In genomic region chr2:18339326-18339725, GRCh38 we compare ENCODE assay signal across 32 cellular contexts.
DNase-seq lines count a peak whose midpoint lies in the region; ATAC-seq, FAIRE-seq and TF ChIP-seq lines count a peak whose summit lies in the region.
"Had no signal": no experiment of that assay in that cellular context is flagged by ENCODE, and none has a peak within 500 bp of the region (broad histone marks: within the 10 kb centered on the region; RNA-seq: fewer than 3 reads in every experiment).

No MANE protein-coding gene starts in this region.

- 84% methylated on average over 1 of the region's 1 CpG for WGBS in GM23248 (ENCODE audit: low coverage in 1 of 2, low lambda C conversion rate in 2 of 2, missing lambda C conversion rate in 2 of 2), 2 experiments

- H2AFZ ChIP-seq in GM23248, result peak overlapping the region; percentile 31; the same call in 1 of the 2 replicates
- H2AFZ ChIP-seq in astrocyte (ENCODE audit: low read depth, low read length), result no peak overlapping the region

- H3K4me2 ChIP-seq in GM23248 (ENCODE audit: unreplicated experiment) (peak overlapping the region; percentile 9), astrocyte (ENCODE audit: low read length) (no peak overlapping the region)

- H3K4me1 Mint-ChIP-seq in astrocyte (ENCODE audit: low read depth, unreplicated experiment), result peaks cover 11% of the 10 kb centered on the region
- H3K4me1 Mint-ChIP-seq: activated B cell treated with CpG ODN at 0.5 μM for 24 hours; activated naive CD4-positive, alpha-beta T cell treated with anti-CD3 and anti-CD28 coated beads, Interleukin-2, amount 10 ng/mL, durations not matched to agents 7 days and 5 days; CD4-positive, alpha-beta memory T cell; H9; nephron had no signal

- H3K9me3 Mint-ChIP-seq in astrocyte (ENCODE audit: unreplicated experiment), result no peaks in the 10 kb centered on the region
- H3K9me3 Mint-ChIP-seq: activated naive CD4-positive, alpha-beta T cell treated with anti-CD3 and anti-CD28 coated beads, Interleukin-2, amount 10 ng/mL, durations not matched to agents 7 days and 5 days; CD4-positive, alpha-beta memory T cell; H9; type B pancreatic cell had no signal

- H3K36me3 Mint-ChIP-seq in astrocyte (ENCODE audit: low read depth, unreplicated experiment), result no peaks in the 10 kb centered on the region
- H3K36me3 Mint-ChIP-seq: activated naive CD4-positive, alpha-beta T cell treated with anti-CD3 and anti-CD28 coated beads, Interleukin-2, amount 10 ng/mL, durations not matched to agents 7 days and 5 days; CD4-positive, alpha-beta memory T cell; type B pancreatic cell had no signal

- peak overlapping the region; percentile 4 for H3K27ac Mint-ChIP-seq in astrocyte (ENCODE audit: unreplicated experiment)
- H3K27ac Mint-ChIP-seq: activated B cell treated with CpG ODN at 0.5 μM for 24 hours; activated naive CD4-positive, alpha-beta T cell treated with anti-CD3 and anti-CD28 coated beads, Interleukin-2, amount 10 ng/mL, durations not matched to agents 7 days and 5 days; CD4-positive, alpha-beta memory T cell; H9; nephron; type B pancreatic cell had no signal

- no peak overlapping the region for H3K4me3 Mint-ChIP-seq in astrocyte (ENCODE audit: unreplicated experiment)
- H3K4me3 Mint-ChIP-seq: activated B cell treated with CpG ODN at 0.5 μM for 24 hours; activated naive CD4-positive, alpha-beta T cell treated with anti-CD3 and anti-CD28 coated beads, Interleukin-2, amount 10 ng/mL, durations not matched to agents 7 days and 5 days; CD4-positive, alpha-beta memory T cell; H9; nephron; type B pancreatic cell had no signal

- no peaks in the 10 kb centered on the region for H3K9me2 ChIP-seq in GM23248 (ENCODE audit: insufficient read depth)

- H3K36me3 ChIP-seq in GM23248 (ENCODE audit: low read depth) (no peaks in the 10 kb centered on the region), astrocyte (ENCODE audit: insufficient read depth, low read length) (no peaks in the 10 kb centered on the region)
- H3K36me3 ChIP-seq: lower lobe of right lung, pancreas, right atrium auricular region, spleen had no signal

- no peak for FAIRE-seq in astrocyte (lab: Jason Lieb, UNC)
- FAIRE-seq: endometrium, GM19239, HTR-8/SVneo, pancreas had no signal

- TF ChIP-seq CTCF in astrocyte (IDR thresholded peaks at IDR 0.05; ENCODE audit: insufficient read depth, low read depth, low read length), result no peak
- no peak for TF ChIP-seq CTCF in foreskin keratinocyte (conservative IDR thresholded peaks at IDR 0.05)

- DNase-seq in GM23248 (peak; percentile 36), astrocyte (ENCODE audit: low read depth) (peak; percentile 47), foreskin keratinocyte (no peak)
- DNase-seq in stimulated activated naive CD8-positive, alpha-beta T cell treated with anti-CD3 and anti-CD28 coated beads, Interleukin-15, Interleukin-2, amounts not matched to agents 100 U/mL and 50 U/mL, for 24 hours, result no peak
- DNase-seq: activated B cell treated with CpG ODN at 0.5 μM for 24 hours; activated CD4-positive, alpha-beta T cell treated with anti-CD3 and anti-CD28 coated beads, Interleukin-2, amount 50 U/mL, for 4 hours; activated naive CD4-positive, alpha-beta T cell treated with anti-CD3 and anti-CD28 coated beads, Interleukin-2, amount 10 ng/mL, durations not matched to agents 7 days and 5 days; caudate nucleus; CD4-positive, alpha-beta memory T cell; GF-D8; glutamatergic neuron; H9; KBM-7; lower lobe of right lung; mucosa of descending colon; NCI-H1417 treated with DMSO at 0.1 percent for 48 hours; NCI-H2081; NCI-H774; pancreas; RPMI8226; spleen; stimulated activated CD4-positive, alpha-beta T cell treated with anti-CD3 and anti-CD28 coated beads, Interleukin-2, amount 100 ng/mL, for 48 hours; T-helper 1 cell had no signal

- H3K9me3 ChIP-seq in GM23248 (ENCODE audit: low read depth) (no peaks in the 10 kb centered on the region), astrocyte (ENCODE audit: insufficient read depth, low read depth, low read length) (no peaks in the 10 kb centered on the region)
- H3K9me3 ChIP-seq: lower lobe of right lung, mucosa of descending colon, pancreas, right atrium auricular region had no signal

- H4K20me1 ChIP-seq in GM23248 (ENCODE audit: insufficient read depth), result no peaks in the 10 kb centered on the region
- no peaks in the 10 kb centered on the region for H4K20me1 ChIP-seq in astrocyte (ENCODE audit: insufficient read depth, low read length)

- peaks cover 13% of the 10 kb centered on the region for H3K4me1 ChIP-seq in GM23248 (ENCODE audit: insufficient read depth)
- peaks cover 3% of the 10 kb centered on the region for H3K4me1 ChIP-seq in astrocyte (ENCODE audit: insufficient read depth, low read length)
- peaks cover 16% of the 10 kb centered on the region for H3K4me1 ChIP-seq in foreskin keratinocyte
- H3K4me1 ChIP-seq: pancreas, right atrium auricular region, spleen had no signal

- H3K27ac ChIP-seq in GM23248 (no peak overlapping the region), astrocyte (ENCODE audit: low read depth, low read length) (no peak overlapping the region), foreskin keratinocyte (peak overlapping the region; percentile 4)
- H3K27ac ChIP-seq: lower lobe of right lung, pancreas, right atrium auricular region, spleen had no signal

- no peak for ATAC-seq in foreskin keratinocyte
- no peak for ATAC-seq in HG03175 (IDR thresholded peaks at IDR 0.05; ENCODE audit: unreplicated experiment)
- ATAC-seq in GM21367 (IDR thresholded peaks at IDR 0.05; ENCODE audit: unreplicated experiment), result no peak
- ATAC-seq in HG02840 (IDR thresholded peaks at IDR 0.05; ENCODE audit: low FRiP score, unreplicated experiment), result no peak
- ATAC-seq in stimulated activated naive CD8-positive, alpha-beta T cell treated with anti-CD3 and anti-CD28 coated beads, Interleukin-15, Interleukin-2, amounts not matched to agents 100 U/mL and 50 U/mL, for 24 hours, result no peak
- ATAC-seq: lower lobe of right lung, mucosa of descending colon, pancreas had no signal

- H3K79me2 ChIP-seq in GM23248 (ENCODE audit: insufficient read depth) (no peaks in the 10 kb centered on the region), astrocyte (ENCODE audit: insufficient read depth, low read length) (no peaks in the 10 kb centered on the region)

- no peaks in the 10 kb centered on the region for H3K27me3 Mint-ChIP-seq in astrocyte (ENCODE audit: low read depth, unreplicated experiment)
- H3K27me3 Mint-ChIP-seq: activated naive CD4-positive, alpha-beta T cell treated with anti-CD3 and anti-CD28 coated beads, Interleukin-2, amount 10 ng/mL, durations not matched to agents 7 days and 5 days had no signal

- H3K9ac ChIP-seq in GM23248, result no peak overlapping the region
- H3K9ac ChIP-seq in astrocyte (ENCODE audit: low read length), result no peak overlapping the region

- H3F3A ChIP-seq in GM23248 (ENCODE audit: insufficient read depth), result peaks cover 12% of the 10 kb centered on the region; the same call in 1 of the 2 replicates

- H3K4me3 ChIP-seq in GM23248 (no peak overlapping the region), astrocyte (ENCODE audit: insufficient read depth, low read depth, low read length) (no peak overlapping the region)
- H3K4me3 ChIP-seq: lower lobe of right lung, mucosa of descending colon, pancreas, right atrium auricular region, spleen had no signal

- no peaks in the 10 kb centered on the region for H3K27me3 ChIP-seq in GM23248 (replicated peaks; ENCODE audit: insufficient read depth)
- H3K27me3 ChIP-seq in astrocyte (ENCODE audit: insufficient read depth, low read length), result no peaks in the 10 kb centered on the region
- H3K27me3 ChIP-seq in foreskin keratinocyte, result no peaks in the 10 kb centered on the region
- H3K27me3 ChIP-seq: pancreas, right atrium auricular region, spleen had no signal

- in situ Hi-C loops in GM23248 (cut with MboI), result no loop called here

Comparison
In these comparisons a context has a peak if more than half of its experiments do, and no peak if none do; other contexts are left out.
1. DNase-seq: peak in GM23248 (single experiment) and astrocyte (single experiment); none in foreskin keratinocyte (0 of 2) and stimulated activated naive CD8-positive, alpha-beta T cell treated with anti-CD3 and anti-CD28 coated beads, Interleukin-15, Interleukin-2, amounts not matched to agents 100 U/mL and 50 U/mL, for 24 hours (single experiment).